In genomic region chr1:226248091-226248490, GRCh38 we compare ENCODE assay signal across 19 cellular contexts. TPM values are rescaled to one million over a fixed set of nuclear protein-coding genes. Genes with fewer than 3 reads are reported as not detected.
A peak's percentile ranks its signal among the peaks of the same experiment; 100 is the strongest.
DNase-seq lines count a peak whose midpoint lies in the region; ATAC-seq, FAIRE-seq and TF ChIP-seq lines count a peak whose summit lies in the region.
"Had no signal": no experiment of that assay in that cellular context is flagged by ENCODE, and none has a peak within 500 bp of the region (broad histone marks: within the 10 kb centered on the region; RNA-seq: fewer than 3 reads in every experiment).

No MANE protein-coding gene starts in this region.

- no peak overlapping the region for H3K27ac Mint-ChIP-seq in progenitor cell of endocrine pancreas
- H3K27ac Mint-ChIP-seq: activated CD4-positive, alpha-beta memory T cell treated with anti-CD3 and anti-CD28 coated beads for 36 hours; activated T-helper 17 cell treated with anti-CD3 and anti-CD28 coated beads, Interleukin-2, amount 50 U/mL, for 72 hours had no signal

- H3K9me3 ChIP-seq in GM23248 (ENCODE audit: low read depth) (no peaks in the 10 kb centered on the region), SK-N-MC (ENCODE audit: low read depth, low read length) (no peaks in the 10 kb centered on the region)
- H3K9me3 ChIP-seq: gastrocnemius medialis, thoracic aorta had no signal

- FAIRE-seq in islet of Langerhans (lab: Jason Lieb, UNC): peak; percentile 55
- FAIRE-seq: GM12891, HTR-8/SVneo had no signal

- H3K9ac ChIP-seq in GM23248: no peak overlapping the region
- H3K9ac ChIP-seq in SK-N-MC (ENCODE audit: insufficient read length): no peak overlapping the region

- no peak overlapping the region for H3K4me2 ChIP-seq in GM23248 (ENCODE audit: unreplicated experiment)

- no peak for ATAC-seq in GM21423 (IDR thresholded peaks at IDR 0.05; ENCODE audit: unreplicated experiment)
- ATAC-seq: activated T-helper 17 cell treated with anti-CD3 and anti-CD28 coated beads, Interleukin-2, amount 50 U/mL, for 72 hours; gastrocnemius medialis had no signal

- H2AFZ ChIP-seq in GM23248: no peak overlapping the region

- H3K4me3 Mint-ChIP-seq in progenitor cell of endocrine pancreas (ENCODE audit: low read depth): no peak overlapping the region
- H3K4me3 Mint-ChIP-seq: activated CD4-positive, alpha-beta memory T cell treated with anti-CD3 and anti-CD28 coated beads for 36 hours; activated T-helper 17 cell treated with anti-CD3 and anti-CD28 coated beads, Interleukin-2, amount 50 U/mL, for 72 hours had no signal

- no peaks in the 10 kb centered on the region for H3K9me2 ChIP-seq in GM23248 (ENCODE audit: insufficient read depth)

- DNase-seq in AG09309 (ENCODE audit: low read depth): peak; percentile 17
- peak; percentile 56 for DNase-seq in GM23248
- DNase-seq in SK-N-MC (ENCODE audit: low read depth, low spot score): no peak
- no peak for DNase-seq in progenitor cell of endocrine pancreas (ENCODE audit: low spot score, unreplicated experiment)
- no peak for DNase-seq in effector CD4-positive, alpha-beta T cell
- no peak for DNase-seq in NCI-H345 treated with DMSO at 0.1 percent for 48 hours (lab: John Stamatoyannopoulos, UW; ENCODE audit: unreplicated experiment)
- DNase-seq: activated CD4-positive, alpha-beta memory T cell treated with anti-CD3 and anti-CD28 coated beads for 36 hours; DMS53; effector CD8-positive, alpha-beta T cell; gastrocnemius medialis; islet precursor cell; NCI-H510A treated with DMSO at 0.1 percent for 48 hours; RPMI8226 had no signal

- H3K27ac ChIP-seq in GM23248: no peak overlapping the region
- peak overlapping the region; percentile 14; the same call in 1 of the 2 replicates for H3K27ac ChIP-seq in SK-N-MC
- H3K27ac ChIP-seq: gastrocnemius medialis, thoracic aorta had no signal

- H3K27me3 ChIP-seq in GM23248 (replicated peaks; ENCODE audit: insufficient read depth): no peaks in the 10 kb centered on the region
- H3K27me3 ChIP-seq: gastrocnemius medialis had no signal

- H3K36me3 Mint-ChIP-seq in progenitor cell of endocrine pancreas (ENCODE audit: insufficient read depth): peaks cover 9% of the 10 kb centered on the region

- H3K4me1 Mint-ChIP-seq in progenitor cell of endocrine pancreas (ENCODE audit: low read depth): no peaks in the 10 kb centered on the region

- H3K4me1 ChIP-seq in GM23248 (ENCODE audit: insufficient read depth): no peaks in the 10 kb centered on the region
- H3K4me1 ChIP-seq: gastrocnemius medialis had no signal

- H3K36me3 ChIP-seq in GM23248 (ENCODE audit: low read depth) (no peaks in the 10 kb centered on the region), SK-N-MC (ENCODE audit: insufficient read depth, low read length) (peaks cover 34% of the 10 kb centered on the region)
- H3K36me3 ChIP-seq: thoracic aorta had no signal

- no peaks in the 10 kb centered on the region for H3K27me3 Mint-ChIP-seq in progenitor cell of endocrine pancreas
- H3K27me3 Mint-ChIP-seq: activated CD4-positive, alpha-beta memory T cell treated with anti-CD3 and anti-CD28 coated beads for 36 hours; activated T-helper 17 cell treated with anti-CD3 and anti-CD28 coated beads, Interleukin-2, amount 50 U/mL, for 72 hours had no signal

- no peaks in the 10 kb centered on the region for H3F3A ChIP-seq in GM23248 (ENCODE audit: insufficient read depth)

- in situ Hi-C loops in GM23248 (cut with MboI): no loop called here

- TF ChIP-seq CTCF in AG09309 (IDR thresholded peaks at IDR 0.05; ENCODE audit: control insufficient read depth, insufficient read depth, low read depth, low read length, missing control alignments) (no peak), progenitor cell of endocrine pancreas (IDR thresholded peaks at IDR 0.05; ENCODE audit: unreplicated experiment) (no peak)

- H3K9me3 Mint-ChIP-seq in progenitor cell of endocrine pancreas (ENCODE audit: low read depth): no peaks in the 10 kb centered on the region
- H3K9me3 Mint-ChIP-seq: activated CD4-positive, alpha-beta memory T cell treated with anti-CD3 and anti-CD28 coated beads for 36 hours; activated T-helper 17 cell treated with anti-CD3 and anti-CD28 coated beads, Interleukin-2, amount 50 U/mL, for 72 hours had no signal

- no peaks in the 10 kb centered on the region for H4K20me1 ChIP-seq in GM23248 (ENCODE audit: insufficient read depth)

- 54 to 62% methylated on average over 2 of the region's 2 CpGs for WGBS in GM23248 (ENCODE audit: low coverage in 1 of 2, low lambda C conversion rate in 2 of 2, missing lambda C conversion rate in 2 of 2), 2 experiments

- H3K4me3 ChIP-seq in AG09309 (ENCODE audit: control insufficient read depth, low read depth, low read length) (no peak overlapping the region), GM23248 (no peak overlapping the region), SK-N-MC (no peak overlapping the region)
- H3K4me3 ChIP-seq: gastrocnemius medialis, thoracic aorta had no signal

- no peaks in the 10 kb centered on the region for H3K79me2 ChIP-seq in GM23248 (ENCODE audit: insufficient read depth)

RNA-seq across cellular contexts. Expression of gene MIXL1, which starts 24.6 kb away (rescaled TPM):
- not detected in 2 replicates for total RNA-seq in GM23248 (2014; rRNA removed; shearing (Covaris generic))
- polyA plus RNA-seq in GM23248 (2016; fragmentation: Nextera tagmentation; extraction: Ambion mirVana): not detected in 2 replicates
- 1.5 and 1.7 TPM in 2 replicates for total RNA-seq in progenitor cell of endocrine pancreas
- total RNA-seq: activated CD4-positive, alpha-beta memory T cell treated with anti-CD3 and anti-CD28 coated beads for 36 hours; gastrocnemius medialis; thoracic aorta had no signal

Comparison
In these comparisons a context has a peak if more than half of its experiments do, and no peak if none do; other contexts are left out.
1. DNase-seq: peak in AG09309 (single experiment) and GM23248 (single experiment); none in SK-N-MC (single experiment), progenitor cell of endocrine pancreas (single experiment), effector CD4-positive, alpha-beta T cell (single experiment) and NCI-H345 treated with DMSO at 0.1 percent for 48 hours (single experiment).